ENCODE assay signal across 8 cellular contexts in the genomic region with DNA sequence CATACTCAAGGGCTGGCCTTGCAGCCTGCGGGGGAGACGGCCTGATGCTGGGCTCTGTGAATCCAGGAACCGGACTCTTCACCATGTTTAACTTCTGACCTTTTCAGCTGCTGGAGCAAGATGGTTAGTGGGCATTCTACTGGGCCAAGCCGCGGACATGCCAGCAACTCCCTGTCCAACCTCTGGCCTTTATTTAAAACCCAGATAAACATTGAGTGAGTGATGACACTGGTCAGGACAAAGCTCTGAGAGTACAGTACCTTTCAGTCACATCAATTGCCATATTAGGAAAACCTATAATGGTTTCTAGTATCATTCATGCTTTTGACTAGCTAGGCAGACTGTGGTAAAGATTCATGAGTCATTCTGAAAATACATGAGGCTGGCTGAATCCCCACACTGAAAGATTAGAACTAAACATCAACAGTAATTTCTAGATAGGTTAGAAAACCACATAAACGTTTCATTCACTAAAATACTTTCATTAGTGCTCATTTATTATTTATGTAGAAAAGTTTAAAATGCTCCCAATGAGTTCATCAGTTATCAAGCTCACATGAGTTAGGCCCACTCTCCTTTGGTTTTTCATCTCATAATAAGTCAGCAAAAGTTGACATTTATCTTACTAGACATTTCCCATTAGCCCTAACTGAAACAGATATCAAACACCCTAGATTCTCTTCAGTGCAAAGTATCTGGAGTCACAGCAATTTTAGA. TPM values are rescaled to one million over a fixed set of nuclear protein-coding genes. Genes with fewer than 3 reads are reported as not detected.
DNase-seq lines count a peak whose midpoint lies in the region; ATAC-seq, FAIRE-seq and TF ChIP-seq lines count a peak whose summit lies in the region.

No MANE protein-coding gene starts in this region.

- peak overlapping the region; percentile 73 for H2BK120ac ChIP-seq in IMR-90 (ENCODE audit: low read depth, low read length)

- peak overlapping the region; percentile 11 for H2AK9ac ChIP-seq in IMR-90 (replicated peaks; ENCODE audit: low read depth, low read length, poor library complexity)

- no peak overlapping the region for H2AFZ ChIP-seq in IMR-90 (replicated peaks; ENCODE audit: low read length, poor library complexity)

- peak overlapping the region; percentile 11 for H3K23ac ChIP-seq in IMR-90 (ENCODE audit: low read depth, low read length)

- peak overlapping the region; percentile 61 for H3K4me2 ChIP-seq in IMR-90 (ENCODE audit: low read depth, low read length)

- TF ChIP-seq POLR2A in GM12891 (IDR thresholded peaks at IDR 0.05; ENCODE audit: low read depth, low read length) (no peak), IMR-90 (IDR thresholded peaks at IDR 0.05; ENCODE audit: low read depth, low read length) (no peak), lower leg skin (IDR thresholded peaks at IDR 0.05) (no peak)

- no peak for DNase-seq in GM12891 (ENCODE audit: insufficient read length, low spot score)
- DNase-seq in IMR-90, result peak; percentile 90
- DNase-seq in foreskin melanocyte, result peak; percentile 42
- DNase-seq in activated gamma-delta T cell (lab: John Stamatoyannopoulos, UW), result no peak
- no peak for DNase-seq in stimulated activated naive CD4-positive, alpha-beta T cell treated with Interleukin-2 at 50 U/mL for 16 hours (lab: John Stamatoyannopoulos, UW)
- no peak for DNase-seq in inferior parietal cortex (ENCODE audit: extremely low spot score)
- DNase-seq in lower leg skin (ENCODE audit: low spot score in 2 of 2), result no peak

- no peak overlapping the region for H3K9ac ChIP-seq in IMR-90 (ENCODE audit: low read depth, low read length)

- TF ChIP-seq RAD21 in IMR-90 (IDR thresholded peaks at IDR 0.05; ENCODE audit: low read length), result no peak

- no peak overlapping the region for H3K4me3 ChIP-seq in IMR-90 (ENCODE audit: insufficient read depth, low read depth, low read length)
- H3K4me3 ChIP-seq in lower leg skin (ENCODE audit: low read depth, poor library complexity, severe bottlenecking), result no peak overlapping the region

- H3K27me3 ChIP-seq in IMR-90 (ENCODE audit: control insufficient read depth, insufficient read depth, low read length), result no peaks in the 10 kb centered on the region; the same call in 1 of the 2 replicates

- peaks cover 10% of the 10 kb centered on the region for H3K4me1 ChIP-seq in IMR-90 (ENCODE audit: control insufficient read depth, insufficient read depth, low read length)

- intact Hi-C loops in IMR-90 (cut with micrococcal nuclease), result loop anchor here (1.0 to 10.0 kb wide), 3 partner anchors 99 to 326 kb away; a partner anchor contains a TSS
- intact Hi-C loops in lower leg skin (cut with DNase I; ENCODE audit: low total_unique reads), result no loop called here

- FAIRE-seq in GM12891 (lab: Jason Lieb, UNC), result peak; percentile 87

- peak overlapping the region; percentile 84 for H3K4ac ChIP-seq in IMR-90 (ENCODE audit: low read depth, low read length)

- no peaks in the 10 kb centered on the region for H3K9me3 ChIP-seq in IMR-90 (ENCODE audit: control insufficient read depth, insufficient read depth, low read length)

- H3K18ac ChIP-seq in IMR-90 (ENCODE audit: low read depth, low read length), result peak overlapping the region; percentile 88

- dilution Hi-C loops in IMR-90 (cut with HindIII; ENCODE audit: low sequenced_read_pairs, unreplicated experiment), result no loop called here

- H3K14ac ChIP-seq in IMR-90 (replicated peaks; ENCODE audit: low read depth, low read length), result peak overlapping the region; percentile 14; the same call in 1 of the 2 replicates

- TF ChIP-seq CTCF in IMR-90 (conservative IDR thresholded peaks at IDR 0.05; ENCODE audit: low read depth, low read length) (0 out of 2 replicates have a peak, but pooled peaks have one; percentile 1), lower leg skin (IDR thresholded peaks at IDR 0.05) (no peak)

- 0 out of 2 replicates have a peak overlapping the region, but pooled peaks have one; percentile 44 for H4K5ac ChIP-seq in IMR-90 (ENCODE audit: low read depth, low read length)

- H4K20me1 ChIP-seq in IMR-90 (ENCODE audit: insufficient read depth, low read length), result peaks cover 4% of the 10 kb centered on the region; the same call in 1 of the 2 replicates

- H2BK20ac ChIP-seq in IMR-90 (ENCODE audit: low read depth, low read length), result peak overlapping the region; percentile 40

- peak overlapping the region; percentile 40; the same call in 1 of the 2 replicates for H4K91ac ChIP-seq in IMR-90 (ENCODE audit: insufficient read depth, low read depth, low read length)

- peak overlapping the region; percentile 91; the same call in 1 of the 3 replicates for H2BK15ac ChIP-seq in IMR-90 (ENCODE audit: low read depth, low read length)

- peaks cover 11% of the 10 kb centered on the region for H3K36me3 ChIP-seq in IMR-90 (ENCODE audit: control insufficient read depth, insufficient read depth, low read length)

- H3K56ac ChIP-seq in IMR-90 (ENCODE audit: extremely low read depth, insufficient read depth, low read length), result peak overlapping the region; percentile 26; the same call in 1 of the 2 replicates

- POLR2A ChIA-PET in IMR-90 (lab: Charles Lee; ENCODE audit: unreplicated experiment), result no interaction called here

- peak overlapping the region; percentile 12 to 72; a peak in 2 of 4 replicates for H4K8ac ChIP-seq in IMR-90 (ENCODE audit: low read depth in 2 of 2, low read length in 2 of 2)

- peak; percentile 96 for ATAC-seq in GM21576 (IDR thresholded peaks at IDR 0.05; ENCODE audit: unreplicated experiment)
- peak; percentile 90 for ATAC-seq in IMR-90 (ENCODE audit: low read depth)

- in situ Hi-C loops in IMR-90 (cut with MboI; ENCODE audit: low sequenced_read_pairs), result no loop called here

- 0 out of 2 replicates have a peak overlapping the region, but pooled peaks have one; percentile 27 for H2AK5ac ChIP-seq in IMR-90 (ENCODE audit: low read depth, low read length)

- no CpG with 5 or more reads among the region's 6 CpGs for WGBS in IMR-90 (ENCODE audit: extremely low coverage in 2 of 2, insufficient read length in 1 of 2), 2 experiments
- WGBS in lower leg skin, 2 donors, result 81 to 83% methylated on average over 6 of the region's 6 CpGs

- no peaks in the 10 kb centered on the region; a peak in 1 of 4 replicates for H3K79me1 ChIP-seq in IMR-90 (ENCODE audit: low read depth in 1 of 2, low read length in 2 of 2)

- H3K9me1 ChIP-seq in IMR-90 (ENCODE audit: insufficient read depth, low read length), result peaks cover 7% of the 10 kb centered on the region

- peak overlapping the region; percentile 74 for H3K27ac ChIP-seq in IMR-90 (ENCODE audit: insufficient read depth, low read length)

- peak overlapping the region; percentile 50 for H2BK5ac ChIP-seq in IMR-90 (ENCODE audit: low read depth, low read length, poor library complexity, severe bottlenecking)

- CTCF ChIA-PET in IMR-90 (lab: Yijun Ruan, JAX), result interaction anchor here (1.2 to 1.3 kb wide), 3 partner anchors 36 to 156 kb away, joined by 3 to 4 read pairs (median 3); no protein-coding TSS in a partner anchor

- no TSS peak for BruUV-seq in IMR-90 (replicated peaks; lab: Mats Ljungman, UMichigan)

TF ChIP-seq in GM12891, 5 proteins besides CTCF, POLR2A, EP300 and RAD21:
- TF ChIP-seq PAX5 (IDR thresholded peaks at IDR 0.05; ENCODE audit: insufficient read depth, low read length, severe bottlenecking) (no peak), POU2F2 (IDR thresholded peaks at IDR 0.05; ENCODE audit: low read depth, low read length) (no peak), POLR2AphosphoS5 (IDR thresholded peaks at IDR 0.05; ENCODE audit: low read depth, low read length) (no peak), SPI1 (IDR thresholded peaks at IDR 0.05; ENCODE audit: low read depth, low read length) (no peak), TAF1 (IDR thresholded peaks at IDR 0.05; ENCODE audit: low read depth, low read length) (no peak)

TF ChIP-seq in IMR-90, 13 proteins besides CTCF, POLR2A, EP300 and RAD21 (continues in another document):
- TF ChIP-seq CEBPB (IDR thresholded peaks at IDR 0.05; ENCODE audit: low read depth, low read length) (no peak), MXI1 (IDR thresholded peaks at IDR 0.05; ENCODE audit: borderline replicate concordance, low read depth, low read length) (0 out of 2 replicates have a peak, but pooled peaks have one; percentile 28), SMC3 (IDR thresholded peaks at IDR 0.05; ENCODE audit: low read depth, low read length) (no peak), BHLHE40 (IDR thresholded peaks at IDR 0.05; ENCODE audit: low read depth, low read length) (peak; percentile 82), MAZ (IDR thresholded peaks at IDR 0.05; ENCODE audit: borderline replicate concordance, low read depth, low read length) (0 out of 2 replicates have a peak, but pooled peaks have one; percentile 7), RCOR1 (IDR thresholded peaks at IDR 0.05; ENCODE audit: insufficient replicate concordance, low read length) (peak; percentile 44), MAFK (IDR thresholded peaks at IDR 0.05; ENCODE audit: low read depth, low read length) (peak; percentile 59), FOS (IDR thresholded peaks at IDR 0.05; ENCODE audit: low read depth, low read length) (peak; percentile 79), NFE2L2 (IDR thresholded peaks at IDR 0.05; ENCODE audit: low read depth, low read length) (peak; percentile 47; the same call in 1 of the 2 replicates)
- TF ChIP-seq, protein P1, sequence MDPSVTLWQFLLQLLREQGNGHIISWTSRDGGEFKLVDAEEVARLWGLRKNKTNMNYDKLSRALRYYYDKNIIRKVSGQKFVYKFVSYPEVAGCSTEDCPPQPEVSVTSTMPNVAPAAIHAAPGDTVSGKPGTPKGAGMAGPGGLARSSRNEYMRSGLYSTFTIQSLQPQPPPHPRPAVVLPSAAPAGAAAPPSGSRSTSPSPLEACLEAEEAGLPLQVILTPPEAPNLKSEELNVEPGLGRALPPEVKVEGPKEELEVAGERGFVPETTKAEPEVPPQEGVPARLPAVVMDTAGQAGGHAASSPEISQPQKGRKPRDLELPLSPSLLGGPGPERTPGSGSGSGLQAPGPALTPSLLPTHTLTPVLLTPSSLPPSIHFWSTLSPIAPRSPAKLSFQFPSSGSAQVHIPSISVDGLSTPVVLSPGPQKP (IDR thresholded peaks at IDR 0.05; ENCODE audit: borderline replicate concordance, low read depth, low read length), result no peak
- TF ChIP-seq, protein P2, sequence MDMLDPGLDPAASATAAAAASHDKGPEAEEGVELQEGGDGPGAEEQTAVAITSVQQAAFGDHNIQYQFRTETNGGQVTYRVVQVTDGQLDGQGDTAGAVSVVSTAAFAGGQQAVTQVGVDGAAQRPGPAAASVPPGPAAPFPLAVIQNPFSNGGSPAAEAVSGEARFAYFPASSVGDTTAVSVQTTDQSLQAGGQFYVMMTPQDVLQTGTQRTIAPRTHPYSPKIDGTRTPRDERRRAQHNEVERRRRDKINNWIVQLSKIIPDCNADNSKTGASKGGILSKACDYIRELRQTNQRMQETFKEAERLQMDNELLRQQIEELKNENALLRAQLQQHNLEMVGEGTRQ (IDR thresholded peaks at IDR 0.05; ENCODE audit: low read depth, low read length), result no peak

RNA-seq across cellular contexts. Expression of a gene that starts 7.1 kb away (rescaled TPM):
- polyA plus RNA-seq in GM12891 (2012; ENCODE audit: low read depth, missing spikeins), result 0.08 TPM
- not detected in 2 replicates for total RNA-seq in IMR-90 (2012; rRNA removed)
- polyA plus RNA-seq in IMR-90 (2012; rRNA removed), result not detected in 2 replicates
- not detected in 2 replicates for polyA plus RNA-seq in IMR-90 (2012; cell fraction: cytosol; rRNA removed)
- polyA plus RNA-seq in IMR-90 (2012; cell fraction: nucleus; rRNA removed; ENCODE audit: low replicate concordance), result 0.78 and 1.9 TPM in 2 replicates
- total RNA-seq in lower leg skin, result 10 to 100 TPM in 1 of 4 donors, 1 to 10 TPM in 1, under 1 TPM in 2; 0.21 to 10.8 (median 1.7) TPM

Comparison
In these comparisons a context has a peak if more than half of its experiments do, and no peak if none do; other contexts are left out.
1. DNase-seq: peak in IMR-90 (single experiment) and foreskin melanocyte (single experiment); none in GM12891 (single experiment), activated gamma-delta T cell (single experiment), stimulated activated naive CD4-positive, alpha-beta T cell treated with Interleukin-2 at 50 U/mL for 16 hours (single experiment), inferior parietal cortex (single experiment) and lower leg skin (0 of 2).